ENCODE assay signal across 1 cellular context in genomic region chr12:48966177-48966890, GRCh38.
TF ChIP-seq lines count a peak whose summit lies in the region.

No MANE protein-coding gene starts in this region.

TF ChIP-seq in K562, 482 proteins besides CTCF, POLR2A, EP300 and RAD21:
- TF ChIP-seq HLTF (IDR thresholded peaks at IDR 0.05): no peak
- TF ChIP-seq BCOR (IDR thresholded peaks at IDR 0.05): 0 out of 2 replicates have a peak, but pooled peaks have one; percentile 16
- TF ChIP-seq FOS (IDR thresholded peaks at IDR 0.05; ENCODE audit: extremely low read depth, insufficient read length): no peak
- peak; percentile 67 for TF ChIP-seq SPI1 (IDR thresholded peaks at IDR 0.05; ENCODE audit: borderline replicate concordance, low read depth, low read length)
